ENCODE assay signal across 25 cellular contexts in the genomic region with DNA sequence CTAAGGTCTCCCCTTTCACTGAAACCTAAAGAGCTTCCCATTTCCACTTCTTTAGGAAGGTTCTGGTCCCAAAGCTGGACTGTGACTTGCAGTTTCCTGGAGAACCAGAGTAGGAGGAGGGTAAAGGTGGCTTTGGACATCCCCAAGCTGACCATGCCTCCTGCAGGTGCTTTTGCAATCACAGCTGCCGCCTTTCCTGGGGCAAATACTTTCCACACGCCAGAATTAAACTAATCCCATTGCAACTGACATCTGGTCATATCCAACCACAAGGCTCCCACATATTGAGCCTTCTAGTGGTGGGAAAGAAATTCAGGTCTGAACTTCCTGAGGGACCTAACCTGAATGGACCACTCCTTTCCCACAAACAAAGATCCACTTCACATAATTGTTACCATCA.
"Had no signal": no experiment of that assay in that cellular context is flagged by ENCODE, and none has a peak within 500 bp of the region (broad histone marks: within the 10 kb centered on the region; RNA-seq: fewer than 3 reads in every experiment).

No MANE protein-coding gene starts in this region.

- H3K36me3 ChIP-seq: breast epithelium had no signal

- ATAC-seq: activated CD8-positive, alpha-beta memory T cell treated with anti-CD3 and anti-CD28 coated beads, Interleukin-2, amount 10 ng/mL, durations not matched to agents 7 days and 5 days; PC-3; T-helper 17 cell had no signal

- H3K4me1 Mint-ChIP-seq: activated CD4-positive, alpha-beta T cell treated with anti-CD3 and anti-CD28 coated beads, Interleukin-2, amount 10 ng/mL, durations not matched to agents 24 days and 14 days; activated CD8-positive, alpha-beta memory T cell treated with anti-CD3 and anti-CD28 coated beads, Interleukin-2, amount 10 ng/mL, durations not matched to agents 7 days and 5 days; activated naive CD4-positive, alpha-beta T cell treated with anti-CD3 and anti-CD28 coated beads, Interleukin-2, amount 50 U/mL, for 24 hours had no signal

- H3K27ac Mint-ChIP-seq: activated B cell treated with CpG ODN at 0.5 μM for 24 hours; activated CD4-positive, alpha-beta T cell treated with anti-CD3 and anti-CD28 coated beads, Interleukin-2, amount 10 ng/mL, durations not matched to agents 24 days and 14 days; activated CD8-positive, alpha-beta memory T cell treated with anti-CD3 and anti-CD28 coated beads, Interleukin-2, amount 10 ng/mL, durations not matched to agents 7 days and 5 days; activated naive CD4-positive, alpha-beta T cell treated with anti-CD3 and anti-CD28 coated beads, Interleukin-2, amount 50 U/mL, for 24 hours; activated T-cell treated with anti-CD3 and anti-CD28 coated beads, Interleukin-2, amount 50 U/mL, for 24 hours; activated T-helper 1 cell treated with anti-CD3 and anti-CD28 coated beads, Interleukin-12 subunit alpha, Interleukin-12 subunit beta, Interleukin-2, Interleukin-4 antibody, amounts not matched to agents 30 ng/mL and 10 ng/mL and 1 ng/mL, durations not matched to agents 14 hours and 24 hours and 36 hours; T-helper 17 cell had no signal

- H3K4me3 ChIP-seq: breast epithelium had no signal

- H3K9me3 Mint-ChIP-seq: activated CD4-positive, alpha-beta T cell treated with anti-CD3 and anti-CD28 coated beads, Interleukin-2, amount 10 ng/mL, durations not matched to agents 24 days and 14 days; activated naive CD4-positive, alpha-beta T cell treated with anti-CD3 and anti-CD28 coated beads, Interleukin-2, amount 50 U/mL, for 24 hours; activated T-cell treated with anti-CD3 and anti-CD28 coated beads, Interleukin-2, amount 50 U/mL, for 24 hours; activated T-helper 1 cell treated with anti-CD3 and anti-CD28 coated beads, Interleukin-12 subunit alpha, Interleukin-12 subunit beta, Interleukin-2, Interleukin-4 antibody, amounts not matched to agents 30 ng/mL and 10 ng/mL and 1 ng/mL, durations not matched to agents 14 hours and 24 hours and 36 hours had no signal

- DNase-seq: activated B cell treated with CpG ODN at 0.5 μM for 24 hours; activated CD4-positive, alpha-beta T cell treated with anti-CD3 and anti-CD28 coated beads for 1 hour; activated CD4-positive, alpha-beta T cell treated with anti-CD3 and anti-CD28 coated beads, Interleukin-2, amount 50 U/mL, for 48 hours; activated CD8-positive, alpha-beta memory T cell treated with anti-CD3 and anti-CD28 coated beads, Interleukin-2, amount 10 ng/mL, durations not matched to agents 7 days and 5 days; activated effector memory CD4-positive, alpha-beta T cell treated with Interleukin-2 at 50 U/mL for 16 hours; activated naive CD4-positive, alpha-beta T cell; activated T-cell treated with anti-CD3 and anti-CD28 coated beads, Interleukin-2, amount 50 U/mL, for 24 hours; aorta; central memory CD4-positive, alpha-beta T cell; KG1; NCI-H1048; NCI-H146; NCI-H187 treated with DMSO at 0.1 percent for 48 hours; NCI-H2171; NCI-H2227 treated with DMSO at 0.1 percent for 48 hours; NCI-H446 treated with DMSO at 0.1 percent for 48 hours; NCI-H526 treated with DMSO at 0.1 percent for 48 hours; PC-3; SHP77 treated with DMSO at 0.1 percent for 48 hours; T-helper 17 cell; T-helper 9 cell had no signal

- H3K27me3 ChIP-seq: breast epithelium had no signal

- H3K9me3 ChIP-seq: breast epithelium had no signal

- H3K4me3 Mint-ChIP-seq: activated B cell treated with CpG ODN at 0.5 μM for 24 hours; activated CD4-positive, alpha-beta T cell treated with anti-CD3 and anti-CD28 coated beads, Interleukin-2, amount 10 ng/mL, durations not matched to agents 24 days and 14 days; activated CD8-positive, alpha-beta memory T cell treated with anti-CD3 and anti-CD28 coated beads, Interleukin-2, amount 10 ng/mL, durations not matched to agents 7 days and 5 days; activated naive CD4-positive, alpha-beta T cell treated with anti-CD3 and anti-CD28 coated beads, Interleukin-2, amount 50 U/mL, for 24 hours; activated T-cell treated with anti-CD3 and anti-CD28 coated beads, Interleukin-2, amount 50 U/mL, for 24 hours; activated T-helper 1 cell treated with anti-CD3 and anti-CD28 coated beads, Interleukin-12 subunit alpha, Interleukin-12 subunit beta, Interleukin-2, Interleukin-4 antibody, amounts not matched to agents 30 ng/mL and 10 ng/mL and 1 ng/mL, durations not matched to agents 14 hours and 24 hours and 36 hours; T-helper 17 cell had no signal

- H3K36me3 Mint-ChIP-seq: activated CD8-positive, alpha-beta memory T cell treated with anti-CD3 and anti-CD28 coated beads, Interleukin-2, amount 10 ng/mL, durations not matched to agents 7 days and 5 days; activated naive CD4-positive, alpha-beta T cell treated with anti-CD3 and anti-CD28 coated beads, Interleukin-2, amount 50 U/mL, for 24 hours had no signal
